18 cellular contexts compared by ENCODE assay signal in genomic region chr4:8372506-8373070, GRCh38.
DNase-seq lines count a peak whose midpoint lies in the region; ATAC-seq and TF ChIP-seq lines count a peak whose summit lies in the region.
"Had no signal": no experiment of that assay in that cellular context is flagged by ENCODE, and none has a peak within 500 bp of the region (broad histone marks: within the 10 kb centered on the region; RNA-seq: fewer than 3 reads in every experiment).

No MANE protein-coding gene starts in this region.

- H3K27me3 ChIP-seq in BLaER1 (no peaks in the 10 kb centered on the region), left ventricle myocardium inferior (ENCODE audit: low read depth) (no peaks in the 10 kb centered on the region), neural progenitor cell (no peaks in the 10 kb centered on the region)
- H3K27me3 ChIP-seq: SJSA1 had no signal

- H3K4me3 ChIP-seq in BLaER1, result no peak overlapping the region
- no peak overlapping the region for H3K4me3 ChIP-seq in left ventricle myocardium inferior
- no peak overlapping the region for H3K4me3 ChIP-seq in neural progenitor cell
- H3K4me3 ChIP-seq: GM12878, SJSA1 had no signal

- 0 out of 2 replicates have a peak overlapping the region, but pooled peaks have one; percentile 38 for H3K9ac ChIP-seq in BLaER1
- no peak overlapping the region for H3K9ac ChIP-seq in neural progenitor cell

- H3K4me3 Mint-ChIP-seq in neural progenitor cell, result no peak overlapping the region
- H3K4me3 Mint-ChIP-seq: CD8-positive, alpha-beta memory T cell had no signal

- H3F3A ChIP-seq in neural progenitor cell (ENCODE audit: low read depth), result no peaks in the 10 kb centered on the region

- intact Hi-C loops in left ventricle myocardium inferior (cut with micrococcal nuclease), result no loop called here

- TF ChIP-seq CTCF in left ventricle myocardium inferior (IDR thresholded peaks at IDR 0.05; ENCODE audit: borderline replicate concordance) (no peak), neural progenitor cell (IDR thresholded peaks at IDR 0.05) (no peak)

- DNase-seq in SW480 (ENCODE audit: low spot score) (peak; percentile 19), left ventricle myocardium inferior (peak; percentile 51), neural progenitor cell (ENCODE audit: low spot score) (no peak)
- DNase-seq: CD8-positive, alpha-beta memory T cell; DMS53; EL; GOT3; KBM-7; NCI-H1105; NCI-H226; NCI-H524 had no signal

- H3K79me2 ChIP-seq in neural progenitor cell (ENCODE audit: low read depth), result no peaks in the 10 kb centered on the region

- H3K27ac ChIP-seq in BLaER1 (peak overlapping the region; percentile 26; the same call in 1 of the 2 replicates), left ventricle myocardium inferior (replicated peaks) (peak overlapping the region; percentile 88), neural progenitor cell (no peak overlapping the region)
- H3K27ac ChIP-seq: SJSA1 had no signal

- H3K4me2 ChIP-seq in BLaER1, result peak overlapping the region; percentile 99
- H3K4me2 ChIP-seq in neural progenitor cell, result no peak overlapping the region

- H3K36me3 ChIP-seq in BLaER1 (peaks cover 75% of the 10 kb centered on the region), left ventricle myocardium inferior (peaks cover 6% of the 10 kb centered on the region), neural progenitor cell (no peaks in the 10 kb centered on the region)
- H3K36me3 ChIP-seq: SJSA1 had no signal

- H3K4me1 Mint-ChIP-seq in neural progenitor cell, result peaks cover 16% of the 10 kb centered on the region
- H3K4me1 Mint-ChIP-seq: CD8-positive, alpha-beta memory T cell had no signal

- peak overlapping the region; percentile 83 for H3K27ac Mint-ChIP-seq in neural progenitor cell
- H3K27ac Mint-ChIP-seq: CD8-positive, alpha-beta memory T cell had no signal

- H3K9me3 Mint-ChIP-seq in neural progenitor cell, result no peaks in the 10 kb centered on the region
- H3K9me3 Mint-ChIP-seq: CD8-positive, alpha-beta memory T cell had no signal

- H4K20me1 ChIP-seq in BLaER1, result peaks cover 12% of the 10 kb centered on the region
- H4K20me1 ChIP-seq in neural progenitor cell (ENCODE audit: low read depth), result no peaks in the 10 kb centered on the region

- no peaks in the 10 kb centered on the region for H3K9me3 ChIP-seq in BLaER1
- H3K9me3 ChIP-seq in left ventricle myocardium inferior (replicated peaks), result peaks cover 7% of the 10 kb centered on the region
- H3K9me3 ChIP-seq in neural progenitor cell (ENCODE audit: low read depth), result no peaks in the 10 kb centered on the region
- H3K9me3 ChIP-seq: SJSA1 had no signal

- peaks cover 86% of the 10 kb centered on the region for H3K4me1 ChIP-seq in BLaER1
- peaks cover 29% of the 10 kb centered on the region for H3K4me1 ChIP-seq in left ventricle myocardium inferior
- H3K4me1 ChIP-seq in neural progenitor cell, result no peaks in the 10 kb centered on the region
- H3K4me1 ChIP-seq: SJSA1 had no signal

- H3K27me3 Mint-ChIP-seq in neural progenitor cell (ENCODE audit: insufficient read depth, low read depth), result no peaks in the 10 kb centered on the region

- no peak overlapping the region for H2AFZ ChIP-seq in neural progenitor cell (replicated peaks)

- H3K36me3 Mint-ChIP-seq in neural progenitor cell, result no peaks in the 10 kb centered on the region

- no peak for ATAC-seq in GM21515 (IDR thresholded peaks at IDR 0.05; ENCODE audit: unreplicated experiment)
- ATAC-seq in GM21528 (IDR thresholded peaks at IDR 0.05; ENCODE audit: low FRiP score, unreplicated experiment), result no peak
- ATAC-seq in HG03439 (IDR thresholded peaks at IDR 0.05; ENCODE audit: unreplicated experiment), result no peak
- ATAC-seq: GM12878, HCT116 had no signal
